ENCODE assay signal across 9 cellular contexts in the genomic region with DNA sequence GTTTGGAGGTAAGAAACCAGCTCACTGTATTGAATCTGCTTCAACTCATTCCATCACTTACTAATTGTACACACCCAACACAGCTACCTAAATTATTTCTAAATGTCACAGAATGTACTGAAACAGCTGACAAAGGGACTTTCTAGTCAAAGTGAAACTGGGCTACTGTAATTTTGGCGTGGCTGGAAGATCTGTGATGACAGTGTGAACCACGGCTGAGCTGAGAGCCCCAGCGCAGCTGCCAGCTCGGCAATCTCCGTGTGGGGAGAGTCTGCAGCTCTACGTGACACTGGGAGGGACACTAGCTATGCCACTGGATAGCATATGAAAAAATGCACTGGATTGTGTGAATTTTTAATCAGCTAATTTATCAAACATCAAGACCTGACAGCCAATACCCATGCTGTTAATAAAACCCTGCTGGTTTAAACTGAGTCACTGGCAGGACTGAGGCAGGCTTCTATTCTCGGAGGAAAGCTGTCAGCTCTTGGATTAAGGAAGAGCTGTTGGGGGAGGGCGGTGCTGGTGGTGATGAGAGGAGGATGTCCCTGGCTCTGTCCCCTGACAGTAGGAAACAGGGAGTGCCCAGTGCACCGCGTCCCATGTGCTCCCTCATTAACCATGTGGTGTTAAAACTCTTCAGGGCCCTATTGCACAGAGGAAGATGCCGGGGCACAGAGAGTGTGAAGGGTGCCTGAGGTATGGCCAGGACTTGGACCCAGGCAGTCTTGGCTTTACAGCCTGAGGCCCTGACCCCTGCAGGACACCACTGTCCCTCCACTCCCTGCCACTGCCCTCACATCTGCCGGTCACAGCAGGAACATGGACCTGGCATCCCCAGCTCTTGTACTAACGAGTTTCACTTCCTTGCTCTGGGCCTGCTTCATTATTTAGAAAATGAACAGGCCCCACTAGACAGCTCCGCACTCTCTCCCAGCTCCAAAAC.
DNase-seq lines count a peak whose midpoint lies in the region; ATAC-seq and TF ChIP-seq lines count a peak whose summit lies in the region.
"Had no signal": no experiment of that assay in that cellular context is flagged by ENCODE, and none has a peak within 500 bp of the region (broad histone marks: within the 10 kb centered on the region; RNA-seq: fewer than 3 reads in every experiment).

No MANE protein-coding gene starts in this region.

- no peaks in the 10 kb centered on the region for H3K27me3 ChIP-seq in KMS-11 (ENCODE audit: insufficient read depth, low read depth)

- H3K4me1 ChIP-seq in KMS-11 (ENCODE audit: low read depth, poor library complexity, severe bottlenecking) = peaks cover 29% of the 10 kb centered on the region

- H3K36me3 Mint-ChIP-seq in effector memory CD8-positive, alpha-beta T cell (ENCODE audit: insufficient read depth) = peaks cover 66% of the 10 kb centered on the region

- TF ChIP-seq CTCF in GM13976 (IDR thresholded peaks at IDR 0.05; ENCODE audit: borderline replicate concordance, control extremely low read depth, extremely low read depth, insufficient read depth, missing control alignments) = no peak
- TF ChIP-seq CTCF in KMS-11 (conservative IDR thresholded peaks at IDR 0.05; ENCODE audit: low read depth, low read length) = no peak

- H3K36me3 ChIP-seq in KMS-11 (ENCODE audit: insufficient read depth) = no peaks in the 10 kb centered on the region

- H4K20me1 ChIP-seq in KMS-11 (ENCODE audit: insufficient read depth) = no peaks in the 10 kb centered on the region

- no peaks in the 10 kb centered on the region for H3K27me3 Mint-ChIP-seq in effector memory CD8-positive, alpha-beta T cell

- peaks cover 32% of the 10 kb centered on the region; the same call in 1 of the 2 replicates for H3K79me2 ChIP-seq in KMS-11 (ENCODE audit: insufficient read depth, low read depth)

- H3K4me3 ChIP-seq in KMS-11 (IDR thresholded peaks at IDR 0.05; ENCODE audit: insufficient read depth, low read depth, low read length) = no peak overlapping the region

- peak overlapping the region; percentile 95 for H3K4me2 ChIP-seq in KMS-11

- H3K9me3 Mint-ChIP-seq in effector memory CD8-positive, alpha-beta T cell = no peaks in the 10 kb centered on the region

- peak overlapping the region; percentile 84 to 86 for H3K4me3 Mint-ChIP-seq in effector memory CD8-positive, alpha-beta T cell

- peak; percentile 91 for ATAC-seq in GM21526 (IDR thresholded peaks at IDR 0.05; ENCODE audit: low FRiP score, unreplicated experiment)
- peak; percentile 71 for ATAC-seq in effector memory CD8-positive, alpha-beta T cell (replicated peaks)
- ATAC-seq: Panc1 had no signal

- DNase-seq in GM13976 (ENCODE audit: low spot score) (peak; percentile 71), pons (ENCODE audit: low spot score) (peak; percentile 73), NCI-H2196 treated with DMSO at 0.1 percent for 48 hours (lab: John Stamatoyannopoulos, UW; ENCODE audit: unreplicated experiment) (no peak), globus pallidus (ENCODE audit: low spot score) (no peak), epidermal melanocyte (ENCODE audit: insufficient read length, low spot score) (no peak)
- peak in 1 of 3 experiments; percentile 57 for DNase-seq in effector memory CD8-positive, alpha-beta T cell

- peaks cover 41 to 71% of the 10 kb centered on the region in 2 donors for H3K4me1 Mint-ChIP-seq in effector memory CD8-positive, alpha-beta T cell (ENCODE audit: low read depth in 2 of 2)

- peak overlapping the region; percentile 66 for H3K9ac ChIP-seq in KMS-11

- peak overlapping the region; percentile 22; the same call in 1 of the 2 replicates for H2AFZ ChIP-seq in KMS-11 (ENCODE audit: low read depth)

- peak overlapping the region; percentile 93 to 96 for H3K27ac Mint-ChIP-seq in effector memory CD8-positive, alpha-beta T cell

- in situ Hi-C loops in GM13976 (cut with MboI; ENCODE audit: low sequenced_read_pairs, unreplicated experiment) = no loop called here

- peak overlapping the region; percentile 92 for H3K27ac ChIP-seq in KMS-11

Comparison
In these comparisons a context has a peak if more than half of its experiments do, and no peak if none do; other contexts are left out.
1. DNase-seq: peak in GM13976 (single experiment) and pons (single experiment); none in NCI-H2196 treated with DMSO at 0.1 percent for 48 hours (single experiment), globus pallidus (single experiment) and epidermal melanocyte (single experiment).